ENCODE assay signal across 18 cellular contexts in genomic region chr18:35306588-35307250, GRCh38. TPM values are rescaled to one million over a fixed set of nuclear protein-coding genes. Genes with fewer than 3 reads are reported as not detected.
A peak's percentile ranks its signal among the peaks of the same experiment; 100 is the strongest.
DNase-seq lines count a peak whose midpoint lies in the region; ATAC-seq, FAIRE-seq and TF ChIP-seq lines count a peak whose summit lies in the region.
"Had no signal": no experiment of that assay in that cellular context is flagged by ENCODE, and none has a peak within 500 bp of the region (broad histone marks: within the 10 kb centered on the region; RNA-seq: fewer than 3 reads in every experiment).

No MANE protein-coding gene starts in this region.

- peaks cover 32% of the 10 kb centered on the region for H3K79me2 ChIP-seq in smooth muscle cell (ENCODE audit: low read depth)

- H4K20me1 ChIP-seq in smooth muscle cell (ENCODE audit: low read depth) = no peaks in the 10 kb centered on the region

- H3K27me3 Mint-ChIP-seq in endothelial cell (ENCODE audit: unreplicated experiment) = peaks cover 6% of the 10 kb centered on the region
- H3K27me3 Mint-ChIP-seq: CD4-positive, alpha-beta T cell had no signal

- H3K36me3 Mint-ChIP-seq in endothelial cell (ENCODE audit: low read depth, unreplicated experiment) = peaks cover 63% of the 10 kb centered on the region

- H3K9me3 ChIP-seq in Panc1 (ENCODE audit: control insufficient read depth, insufficient read depth, low read depth, low read length) (peaks cover 83% of the 10 kb centered on the region), smooth muscle cell (replicated peaks; ENCODE audit: low read depth) (peaks cover 67% of the 10 kb centered on the region)

- TSS peak; percentile 18 for BruUV-seq in Panc1 (replicated peaks; lab: Mats Ljungman, UMichigan)

- no peak overlapping the region for H2AFZ ChIP-seq in smooth muscle cell (ENCODE audit: low read depth)

- TF ChIP-seq POLR2A in lower leg skin (IDR thresholded peaks at IDR 0.05) = no peak

- DNase-seq in D721Med (ENCODE audit: insufficient read length, low spot score) (no peak), Panc1 (ENCODE audit: low read depth, low spot score) (no peak), endothelial cell (ENCODE audit: low spot score) (no peak), smooth muscle cell (lab: John Stamatoyannopoulos, UW; ENCODE audit: unreplicated experiment) (no peak), lower leg skin (ENCODE audit: low spot score in 2 of 2) (no peak), NCI-H2227 treated with DMSO at 0.1 percent for 48 hours (lab: John Stamatoyannopoulos, UW) (no peak), HEK293T (ENCODE audit: extremely low spot score) (no peak)
- DNase-seq: ACHN; Calu3; CD4-positive, alpha-beta T cell; NCI-H1105 treated with DMSO at 0.1 percent for 48 hours; NCI-H1694 treated with DMSO at 0.1 percent for 48 hours; NCI-H2107; NCI-H524 treated with DMSO at 0.1 percent for 48 hours; SIG-M5 had no signal

- CTCF ChIA-PET in Panc1 (lab: Charles Lee) (no interaction called here), HEK293T (lab: Yijun Ruan, JAX) (no interaction called here)

- H3K4me1 ChIP-seq in Panc1 (ENCODE audit: control insufficient read depth, insufficient read depth, low read length) (no peaks in the 10 kb centered on the region), smooth muscle cell (ENCODE audit: low read depth) (no peaks in the 10 kb centered on the region)

- no peak overlapping the region for H3K27ac Mint-ChIP-seq in endothelial cell (ENCODE audit: unreplicated experiment)
- H3K27ac Mint-ChIP-seq: CD4-positive, alpha-beta T cell had no signal

- WGBS in smooth muscle cell (ENCODE audit: low lambda C conversion rate) = 99% methylated on average over 5 of the region's 5 CpGs
- 97% methylated on average over 5 of the region's 5 CpGs for WGBS in lower leg skin, 2 donors

- peak; percentile 82 for FAIRE-seq in D721Med (lab: Jason Lieb, UNC)
- FAIRE-seq: H54 had no signal

- H3K4me3 Mint-ChIP-seq in endothelial cell (ENCODE audit: unreplicated experiment) = peak overlapping the region; percentile 83
- H3K4me3 Mint-ChIP-seq: CD4-positive, alpha-beta T cell had no signal

- intact Hi-C loops in Panc1 (cut with micrococcal nuclease; ENCODE audit: unreplicated experiment) = loop anchor here (10.0 kb wide), 1 partner anchor 62 kb away; the partner anchor contains the start of gene ZNF397
- intact Hi-C loops in lower leg skin (cut with DNase I; ENCODE audit: low total_unique reads) = no loop called here

- in situ Hi-C loops in Panc1 (cut with HindIII; ENCODE audit: low pct_unique_long_range_greater_than_20kb, low sequenced_read_pairs) = no loop called here

- no peaks in the 10 kb centered on the region for H3K4me1 Mint-ChIP-seq in endothelial cell (ENCODE audit: unreplicated experiment)

- no peak overlapping the region for H3K9ac ChIP-seq in smooth muscle cell (ENCODE audit: low read depth)

- peaks cover 5% of the 10 kb centered on the region for H3F3A ChIP-seq in smooth muscle cell (ENCODE audit: low read depth)

- H3K27me3 ChIP-seq in Panc1 (ENCODE audit: control insufficient read depth, insufficient read depth, low read length) (no peaks in the 10 kb centered on the region), smooth muscle cell (ENCODE audit: low read depth) (no peaks in the 10 kb centered on the region)

- H3K4me3 ChIP-seq in Panc1 (ENCODE audit: low read depth in 2 of 2, low read length in 2 of 2) (no peak overlapping the region), smooth muscle cell (peak overlapping the region; percentile 10), lower leg skin (ENCODE audit: low read depth, poor library complexity, severe bottlenecking) (no peak overlapping the region)

- TF ChIP-seq CTCF in D721Med (IDR thresholded peaks at IDR 0.05; ENCODE audit: insufficient read depth, missing control alignments) (no peak), Panc1 (IDR thresholded peaks at IDR 0.05) (no peak), endothelial cell (IDR thresholded peaks at IDR 0.05; ENCODE audit: unreplicated experiment) (no peak), smooth muscle cell (IDR thresholded peaks at IDR 0.05; ENCODE audit: borderline replicate concordance, insufficient read depth, poor library complexity, severe bottlenecking) (no peak), lower leg skin (IDR thresholded peaks at IDR 0.05) (no peak)

- H3K36me3 ChIP-seq in Panc1 (ENCODE audit: control insufficient read depth, insufficient read depth, low read length) (no peaks in the 10 kb centered on the region; the same call in 1 of the 2 replicates), smooth muscle cell (ENCODE audit: low read depth) (peaks cover 68% of the 10 kb centered on the region)

- no peak overlapping the region for H3K4me2 ChIP-seq in smooth muscle cell

- POLR2A ChIA-PET in Panc1 (lab: Charles Lee) (no interaction called here), HEK293T (lab: Yijun Ruan, JAX) (interaction anchor here (1.7 kb wide), 1 partner anchor 17 kb away, joined by 4 read pairs; the partner anchor contains the start of gene ZSCAN30)

- H3K27ac ChIP-seq in Panc1 (ENCODE audit: low read length) (no peak overlapping the region), smooth muscle cell (ENCODE audit: low read depth) (no peak overlapping the region)
- H3K27ac ChIP-seq: HL-60, RWPE1 had no signal

- ATAC-seq in Panc1 = no peak

- peaks cover 22% of the 10 kb centered on the region for H3K9me3 Mint-ChIP-seq in endothelial cell (ENCODE audit: unreplicated experiment)

TF ChIP-seq in HEK293T, 16 proteins besides CTCF, POLR2A, EP300 and RAD21:
- no peak for TF ChIP-seq SP1 (IDR thresholded peaks at IDR 0.05)
- TF ChIP-seq NFRKB (IDR thresholded peaks at IDR 0.05) = no peak
- no peak for TF ChIP-seq L3MBTL2 (conservative IDR thresholded peaks at IDR 0.05)

RNA-seq across cellular contexts. Expression of gene ZSCAN30, which starts 16.7 kb away (rescaled TPM):
- total RNA-seq in Panc1 (2021; ENCODE audit: unreplicated experiment) = 12.1 TPM
- 7.2 TPM for polyA plus RNA-seq in Panc1 (2012; ENCODE audit: insufficient read length)
- total RNA-seq in endothelial cell (ENCODE audit: unreplicated experiment) = 30.0 TPM
- 10.3 and 13.4 TPM in 2 replicates for total RNA-seq in smooth muscle cell
- polyA plus RNA-seq in smooth muscle cell = 3.7 and 7.2 TPM in 2 replicates
- 10 to 100 TPM in 1 of 4 donors, 1 to 10 TPM in 3; 5.5 to 18.1 (median 8.0) TPM for total RNA-seq in lower leg skin

RNA-seq across cellular contexts. Expression of gene ZNF24, which starts 37.5 kb away (rescaled TPM):
- 46.8 TPM for total RNA-seq in Panc1 (2021; ENCODE audit: unreplicated experiment)
- 18.7 TPM for polyA plus RNA-seq in Panc1 (2012; ENCODE audit: insufficient read length)
- 50.1 TPM for total RNA-seq in endothelial cell (ENCODE audit: unreplicated experiment)
- total RNA-seq in smooth muscle cell = 40.8 and 59.6 TPM in 2 replicates
- polyA plus RNA-seq in smooth muscle cell = 26.2 and 27.3 TPM in 2 replicates
- 10 to 100 TPM; 27.2 to 32.4 (median 30.6) TPM for total RNA-seq in lower leg skin
